8 cellular contexts compared by ENCODE assay signal in the genomic region with DNA sequence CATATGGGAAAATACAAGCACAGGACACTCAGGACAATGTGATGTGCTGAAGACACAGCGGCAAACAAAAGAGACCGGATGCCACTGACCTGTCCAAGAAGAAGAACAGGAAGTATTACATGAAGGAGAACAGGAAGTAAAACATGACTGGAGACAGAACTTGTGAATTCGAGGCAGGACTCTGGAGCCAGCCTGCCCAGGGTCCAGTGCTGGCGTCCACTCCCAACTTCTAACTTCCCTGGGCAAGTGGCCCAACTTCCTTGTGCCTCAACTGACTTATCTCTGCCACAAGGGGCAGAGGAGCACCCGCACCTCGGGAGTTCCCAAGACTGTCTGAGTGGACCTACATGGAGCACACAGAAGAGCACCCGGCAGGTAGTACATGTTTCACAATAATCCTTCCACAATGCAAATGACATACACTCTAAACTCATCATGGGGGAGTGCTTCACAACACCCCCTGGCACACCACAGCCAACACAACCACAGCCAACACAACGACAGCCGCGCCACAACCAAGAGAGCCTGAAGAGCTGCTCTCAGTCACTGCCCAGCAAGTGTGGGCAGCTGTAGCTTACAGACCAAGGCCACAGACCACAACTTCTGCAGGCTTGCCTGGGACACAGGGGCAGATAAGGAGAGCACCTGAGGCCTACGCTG. TPM values are rescaled to one million over a fixed set of nuclear protein-coding genes. Genes with fewer than 3 reads are reported as not detected.
A peak's percentile ranks its signal among the peaks of the same experiment; 100 is the strongest.
DNase-seq lines count a peak whose midpoint lies in the region; ATAC-seq and TF ChIP-seq lines count a peak whose summit lies in the region.

No MANE protein-coding gene starts in this region.

- H3K4me3 Mint-ChIP-seq in activated CD8-positive, alpha-beta memory T cell treated with anti-CD3 and anti-CD28 coated beads, Interleukin-2, amount 10 ng/mL, durations not matched to agents 7 days and 5 days: peak overlapping the region; percentile 10
- no peak overlapping the region for H3K4me3 Mint-ChIP-seq in activated B cell treated with CpG ODN at 0.5 μM for 24 hours

- H3K4me1 Mint-ChIP-seq in activated CD8-positive, alpha-beta memory T cell treated with anti-CD3 and anti-CD28 coated beads, Interleukin-2, amount 10 ng/mL, durations not matched to agents 7 days and 5 days: peaks cover 78% of the 10 kb centered on the region
- H3K4me1 Mint-ChIP-seq in activated B cell treated with CpG ODN at 0.5 μM for 24 hours: peaks cover 68% of the 10 kb centered on the region

- peaks cover 14% of the 10 kb centered on the region for H3K36me3 Mint-ChIP-seq in activated CD8-positive, alpha-beta memory T cell treated with anti-CD3 and anti-CD28 coated beads, Interleukin-2, amount 10 ng/mL, durations not matched to agents 7 days and 5 days
- peaks cover 12% of the 10 kb centered on the region for H3K36me3 Mint-ChIP-seq in activated B cell treated with CpG ODN at 0.5 μM for 24 hours (ENCODE audit: low read depth)

- H3K27me3 ChIP-seq in suprapubic skin: no peaks in the 10 kb centered on the region
- H3K27me3 ChIP-seq in Karpas-422 (ENCODE audit: low read length): no peaks in the 10 kb centered on the region

- no peak for TF ChIP-seq POLR2A in suprapubic skin (IDR thresholded peaks at IDR 0.05)

- no peaks in the 10 kb centered on the region for H3K9me3 ChIP-seq in suprapubic skin
- H3K9me3 ChIP-seq in Karpas-422 (ENCODE audit: low read length): peaks cover 10% of the 10 kb centered on the region; the same call in 1 of the 2 replicates

- no peaks in the 10 kb centered on the region for H3K9me2 ChIP-seq in Karpas-422 (replicated peaks; ENCODE audit: insufficient read depth, low read length)

- no peak overlapping the region for H3K4me2 ChIP-seq in Karpas-422 (ENCODE audit: low read depth, low read length, poor library complexity, severe bottlenecking)

- no peak for TF ChIP-seq EP300 in suprapubic skin (IDR thresholded peaks at IDR 0.05)

- 53% methylated on average over 8 of the region's 11 CpGs for WGBS in suprapubic skin

- peak overlapping the region; percentile 78 for H3K27ac Mint-ChIP-seq in activated CD8-positive, alpha-beta memory T cell treated with anti-CD3 and anti-CD28 coated beads, Interleukin-2, amount 10 ng/mL, durations not matched to agents 7 days and 5 days
- H3K27ac Mint-ChIP-seq in activated B cell treated with CpG ODN at 0.5 μM for 24 hours: peak overlapping the region; percentile 51

- POLR2A ChIA-PET in activated B cell treated with CpG ODN at 0.5 μM for 24 hours (lab: Charles Lee): no interaction called here

- intact Hi-C loops in activated B cell treated with CpG ODN at 0.5 μM for 24 hours (cut with micrococcal nuclease) (loop anchor here (1.0 to 2.0 kb wide), 3 partner anchors 19 to 55 kb away; a partner anchor contains a TSS), left ventricle myocardium superior (cut with micrococcal nuclease) (no loop called here)

- H3K9me3 Mint-ChIP-seq in activated CD8-positive, alpha-beta memory T cell treated with anti-CD3 and anti-CD28 coated beads, Interleukin-2, amount 10 ng/mL, durations not matched to agents 7 days and 5 days (ENCODE audit: low read depth): no peaks in the 10 kb centered on the region
- no peaks in the 10 kb centered on the region for H3K9me3 Mint-ChIP-seq in activated B cell treated with CpG ODN at 0.5 μM for 24 hours

- H3K4me3 ChIP-seq in suprapubic skin: no peak overlapping the region
- H3K4me3 ChIP-seq in Karpas-422 (ENCODE audit: low read length): no peak overlapping the region

- H3K36me3 ChIP-seq in suprapubic skin (no peaks in the 10 kb centered on the region), Karpas-422 (ENCODE audit: insufficient read depth, low read length) (no peaks in the 10 kb centered on the region)

- H4K20me1 ChIP-seq in Karpas-422 (ENCODE audit: insufficient read depth, low read depth, low read length): peaks cover 87% of the 10 kb centered on the region

- TF ChIP-seq CTCF in activated B cell treated with CpG ODN at 0.5 μM for 24 hours (IDR thresholded peaks at IDR 0.05) (no peak), suprapubic skin (IDR thresholded peaks at IDR 0.05) (no peak)

- H3K9ac ChIP-seq in Karpas-422 (ENCODE audit: low read length): no peak overlapping the region

- H3K27ac ChIP-seq in suprapubic skin: peak overlapping the region; percentile 15
- H3K27ac ChIP-seq in Karpas-422 (ENCODE audit: low read length): no peak overlapping the region

- H3K27me3 Mint-ChIP-seq in activated CD8-positive, alpha-beta memory T cell treated with anti-CD3 and anti-CD28 coated beads, Interleukin-2, amount 10 ng/mL, durations not matched to agents 7 days and 5 days: no peaks in the 10 kb centered on the region
- no peaks in the 10 kb centered on the region for H3K27me3 Mint-ChIP-seq in activated B cell treated with CpG ODN at 0.5 μM for 24 hours

- DNase-seq in activated CD8-positive, alpha-beta memory T cell treated with anti-CD3 and anti-CD28 coated beads, Interleukin-2, amount 10 ng/mL, durations not matched to agents 7 days and 5 days: peak; percentile 66
- no peak for DNase-seq in activated CD8-positive, alpha-beta memory T cell treated with anti-CD3 and anti-CD28 coated beads, Interleukin-2, amount 50 U/mL, for 48 hours
- no peak for DNase-seq in activated B cell treated with CpG ODN at 0.5 μM for 24 hours
- peak; percentile 56 for DNase-seq in left ventricle myocardium superior
- no peak for DNase-seq in suprapubic skin (ENCODE audit: low spot score in 2 of 2)
- no peak for DNase-seq in DMS79 treated with DMSO at 0.1 percent for 48 hours (lab: John Stamatoyannopoulos, UW)
- DNase-seq in Karpas-422: no peak

- H3K4me1 ChIP-seq in suprapubic skin (peaks cover 58% of the 10 kb centered on the region), Karpas-422 (ENCODE audit: low read length) (no peaks in the 10 kb centered on the region)

- CTCF ChIA-PET in activated CD8-positive, alpha-beta memory T cell treated with anti-CD3 and anti-CD28 coated beads, Interleukin-2, amount 10 ng/mL, durations not matched to agents 7 days and 5 days (lab: Charles Lee): interaction anchor here (1.1 kb wide), 1 partner anchor 9 kb away, joined by 3 read pairs; no protein-coding TSS in a partner anchor
- CTCF ChIA-PET in activated B cell treated with CpG ODN at 0.5 μM for 24 hours (lab: Charles Lee): no interaction called here

- no peak overlapping the region for H2AFZ ChIP-seq in Karpas-422 (ENCODE audit: low read length)

- ATAC-seq in activated CD8-positive, alpha-beta memory T cell treated with anti-CD3 and anti-CD28 coated beads, Interleukin-2, amount 10 ng/mL, durations not matched to agents 7 days and 5 days: peak; percentile 35
- no peak for ATAC-seq in activated B cell treated with CpG ODN at 0.5 μM for 24 hours (ENCODE audit: low read depth)
- ATAC-seq in left ventricle myocardium superior: peak; percentile 62
- ATAC-seq in HG03565 (IDR thresholded peaks at IDR 0.05; ENCODE audit: unreplicated experiment): no peak

- H3K79me2 ChIP-seq in Karpas-422 (ENCODE audit: low read length): peaks cover 69% of the 10 kb centered on the region

RNA-seq across cellular contexts. Expression of a gene that starts 36.6 kb away (rescaled TPM):
- 100 to 1,000 TPM; 184 to 235 TPM for total RNA-seq in activated CD8-positive, alpha-beta memory T cell treated with anti-CD3 and anti-CD28 coated beads, Interleukin-2, amount 10 ng/mL, durations not matched to agents 7 days and 5 days
- total RNA-seq in activated B cell treated with CpG ODN at 0.5 μM for 24 hours (216 and 243 TPM in 2 replicates), left ventricle myocardium superior (75.2 TPM), suprapubic skin (100 to 1,000 TPM in 3 of 4 donors, 10 to 100 TPM in 1; 85.4 to 212 (median 127) TPM)
- total RNA-seq in Karpas-422 (2014; rRNA removed; shearing (Covaris generic); ENCODE audit: low replicate concordance): 28.5 and 29.9 TPM in 2 replicates

RNA-seq across cellular contexts. Expression of a gene that starts 54.4 kb away (rescaled TPM):
- total RNA-seq in activated CD8-positive, alpha-beta memory T cell treated with anti-CD3 and anti-CD28 coated beads, Interleukin-2, amount 10 ng/mL, durations not matched to agents 7 days and 5 days: 100 to 1,000 TPM in 1 of 2 experiments, 10 to 100 TPM in 1; 92.1 to 110 TPM
- total RNA-seq in activated B cell treated with CpG ODN at 0.5 μM for 24 hours (84.7 and 102 TPM in 2 replicates), left ventricle myocardium superior (108 TPM), suprapubic skin (100 to 1,000 TPM; 131 to 324 (median 144) TPM)
- total RNA-seq in Karpas-422 (2014; rRNA removed; shearing (Covaris generic); ENCODE audit: low replicate concordance): 44.6 and 74.8 TPM in 2 replicates

Comparison
In these comparisons a context has a peak if more than half of its experiments do, and no peak if none do; other contexts are left out.
1. DNase-seq: peak in activated CD8-positive, alpha-beta memory T cell treated with anti-CD3 and anti-CD28 coated beads, Interleukin-2, amount 10 ng/mL, durations not matched to agents 7 days and 5 days (single experiment) and left ventricle myocardium superior (single experiment); none in activated CD8-positive, alpha-beta memory T cell treated with anti-CD3 and anti-CD28 coated beads, Interleukin-2, amount 50 U/mL, for 48 hours (single experiment), activated B cell treated with CpG ODN at 0.5 μM for 24 hours (single experiment), suprapubic skin (0 of 2), DMS79 treated with DMSO at 0.1 percent for 48 hours (single experiment) and Karpas-422 (single experiment).
2. ATAC-seq: peak in activated CD8-positive, alpha-beta memory T cell treated with anti-CD3 and anti-CD28 coated beads, Interleukin-2, amount 10 ng/mL, durations not matched to agents 7 days and 5 days (single experiment) and left ventricle myocardium superior (single experiment); none in activated B cell treated with CpG ODN at 0.5 μM for 24 hours (single experiment) and HG03565 (single experiment).